In the genomic region with DNA sequence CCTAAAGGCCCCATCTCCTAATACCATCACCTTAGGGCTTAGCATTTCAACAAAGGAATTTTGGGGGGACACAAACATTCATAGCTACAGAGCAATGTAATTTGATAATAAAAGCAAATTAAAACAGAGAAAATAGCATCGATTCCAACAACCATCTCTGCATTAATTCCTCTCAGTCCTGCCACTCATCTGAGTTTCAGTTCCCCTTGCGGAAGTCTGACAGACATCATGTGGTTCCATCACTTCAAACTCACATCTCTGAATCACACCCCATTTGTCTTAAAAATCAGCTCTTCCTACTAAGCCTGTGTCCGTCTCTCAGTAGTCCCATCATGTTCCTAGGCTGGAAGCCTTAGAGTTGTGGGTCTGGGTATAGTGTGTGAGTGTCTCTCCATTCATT, we compare ENCODE assay signal across 13 cellular contexts. TPM values are rescaled to one million over a fixed set of nuclear protein-coding genes. Genes with fewer than 3 reads are reported as not detected.
DNase-seq lines count a peak whose midpoint lies in the region; ATAC-seq and TF ChIP-seq lines count a peak whose summit lies in the region.
"Had no signal": no experiment of that assay in that cellular context is flagged by ENCODE, and none has a peak within 500 bp of the region (broad histone marks: within the 10 kb centered on the region; RNA-seq: fewer than 3 reads in every experiment).

No MANE protein-coding gene starts in this region.

- H4K12ac ChIP-seq in trophoblast cell (ENCODE audit: low read depth, low read length): no peak overlapping the region

- no peak overlapping the region for H4K91ac ChIP-seq in trophoblast cell (ENCODE audit: low read depth, low read length)

- no peak for TF ChIP-seq CTCF in omental fat pad (IDR thresholded peaks at IDR 0.05)

- H3K4me3 ChIP-seq in trophoblast cell (ENCODE audit: low read depth, low read length): no peak overlapping the region
- H3K4me3 ChIP-seq: adrenal gland had no signal

- H2BK5ac ChIP-seq in trophoblast cell (ENCODE audit: low read depth, low read length, poor library complexity): no peak overlapping the region

- H3K79me1 ChIP-seq in trophoblast cell (ENCODE audit: low read length): peaks cover 6% of the 10 kb centered on the region

- peaks cover 6 to 13% of the 10 kb centered on the region in 2 experiments for H3K36me3 ChIP-seq in trophoblast cell (ENCODE audit: control insufficient read depth in 1 of 2, insufficient read depth in 2 of 2, low read length in 2 of 2)

- no peak overlapping the region for H3K9ac ChIP-seq in trophoblast cell (ENCODE audit: low read length)

- no peak overlapping the region for H3K27ac ChIP-seq in trophoblast cell (ENCODE audit: low read depth, low read length)
- H3K27ac ChIP-seq: adrenal gland had no signal

- DNase-seq in medulla oblongata (ENCODE audit: extremely low spot score) (peak; percentile 74), trophoblast cell (no peak), DMS 273 (lab: John Stamatoyannopoulos, UW; ENCODE audit: unreplicated experiment) (no peak), omental fat pad (ENCODE audit: low spot score) (no peak)
- no peak for DNase-seq in activated CD8-positive, alpha-beta memory T cell treated with anti-CD3 and anti-CD28 coated beads, Interleukin-2, amount 50 U/mL, for 4 hours
- DNase-seq: NCI-H510A, small intestine had no signal

- H2BK12ac ChIP-seq in trophoblast cell (ENCODE audit: low read length): no peak overlapping the region

- H3K27me3 ChIP-seq in trophoblast cell (ENCODE audit: insufficient read depth, low read length): no peaks in the 10 kb centered on the region
- H3K27me3 ChIP-seq: adrenal gland had no signal

- no peak overlapping the region for H3K4me2 ChIP-seq in trophoblast cell (ENCODE audit: low read length)

- no peak overlapping the region for H3K14ac ChIP-seq in trophoblast cell (ENCODE audit: low read length)

- H3K9me3 ChIP-seq in trophoblast cell (ENCODE audit: insufficient read depth, low read depth, low read length): no peaks in the 10 kb centered on the region
- H3K9me3 ChIP-seq: adrenal gland had no signal

- no peak overlapping the region for H2BK120ac ChIP-seq in trophoblast cell (ENCODE audit: insufficient read depth, low read length, poor library complexity)

- H3K79me2 ChIP-seq in trophoblast cell (ENCODE audit: control insufficient read depth, insufficient read depth, low read length, poor library complexity): peaks cover 4% of the 10 kb centered on the region

- H3K4me1 ChIP-seq in trophoblast cell (ENCODE audit: control insufficient read depth in 1 of 2, insufficient read depth in 2 of 2, low read length in 2 of 2): peaks cover 2 to 5% of the 10 kb centered on the region in 2 experiments

- H2AK5ac ChIP-seq in trophoblast cell (ENCODE audit: low read length): no peak overlapping the region

- no peak overlapping the region for H3K18ac ChIP-seq in trophoblast cell (ENCODE audit: low read length)

- WGBS in trophoblast cell (ENCODE audit: extremely low coverage, insufficient coverage, insufficient read length): no CpG with 5 or more reads among the region's 3 CpGs

- H4K8ac ChIP-seq in trophoblast cell (ENCODE audit: low read depth, low read length): no peak overlapping the region

- ATAC-seq in GM18520 (IDR thresholded peaks at IDR 0.05; ENCODE audit: unreplicated experiment): peak; percentile 56
- peak; percentile 38 for ATAC-seq in GM21737 (IDR thresholded peaks at IDR 0.05; ENCODE audit: unreplicated experiment)
- ATAC-seq in HG03457 (IDR thresholded peaks at IDR 0.05; ENCODE audit: unreplicated experiment): peak; percentile 37
- no peak for ATAC-seq in omental fat pad (ENCODE audit: low FRiP score)
- ATAC-seq: esophagus mucosa, WTC11 had no signal

- H2AFZ ChIP-seq in trophoblast cell (ENCODE audit: insufficient read depth, low read length, poor library complexity): no peak overlapping the region

- no peak overlapping the region for H3K23ac ChIP-seq in trophoblast cell (ENCODE audit: low read length)

- H3K4ac ChIP-seq in trophoblast cell (ENCODE audit: low read depth, low read length): no peak overlapping the region

RNA-seq across cellular contexts. Expression of a gene that starts 3.6 kb away (rescaled TPM):
- 23.9 and 24.8 TPM in 2 replicates for polyA plus RNA-seq in trophoblast cell (2013)
- 10 to 100 TPM; 15.9 to 25.1 (median 20.1) TPM for total RNA-seq in omental fat pad

RNA-seq across cellular contexts. Expression of a gene that starts 20.2 kb away (rescaled TPM):
- 401 and 443 TPM in 2 replicates for polyA plus RNA-seq in trophoblast cell (2013)
- total RNA-seq in omental fat pad: 100 to 1,000 TPM; 118 to 301 (median 234) TPM

RNA-seq across cellular contexts. Expression of a gene that starts 35.7 kb away (rescaled TPM):
- polyA plus RNA-seq in trophoblast cell (2013): 16.2 and 17.5 TPM in 2 replicates
- 10 to 100 TPM in 3 of 4 donors, 1 to 10 TPM in 1; 6.7 to 34.7 (median 15.7) TPM for total RNA-seq in omental fat pad
